Comparison of ENCODE assay signal across 9 cellular contexts in the genomic region with DNA sequence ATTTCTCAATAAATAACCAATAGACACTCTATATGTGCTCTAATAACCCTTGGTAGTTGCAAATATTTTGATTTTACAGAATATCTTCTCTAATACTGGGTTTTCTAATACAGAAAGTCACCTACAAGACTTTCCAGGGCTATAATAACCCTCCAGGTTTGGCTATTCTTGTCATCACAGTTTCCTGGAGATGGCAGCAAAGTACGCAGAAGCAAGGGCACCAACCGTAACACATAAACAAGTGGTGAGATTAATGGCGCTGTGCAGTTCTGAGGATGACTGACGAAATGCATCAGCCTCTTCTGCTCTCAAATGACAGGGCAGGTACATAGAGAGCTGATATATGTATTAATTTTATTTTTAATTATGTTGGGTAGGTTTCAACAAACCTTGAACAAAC.
DNase-seq lines count a peak whose midpoint lies in the region; ATAC-seq lines count a peak whose summit lies in the region.
"Had no signal": no experiment of that assay in that cellular context is flagged by ENCODE, and none has a peak within 500 bp of the region (broad histone marks: within the 10 kb centered on the region; RNA-seq: fewer than 3 reads in every experiment).

No MANE protein-coding gene starts in this region.

- DNase-seq in Right ventricle myocardium inferior (ENCODE audit: missing footprints) (no peak), cardiac septum (ENCODE audit: low spot score) (no peak), RPMI7951 (ENCODE audit: low read depth) (peak; percentile 16), left cardiac atrium (no peak)
- DNase-seq in stimulated activated CD4-positive, alpha-beta T cell treated with anti-CD3 and anti-CD28 coated beads, Interleukin-4, amount 100 ng/mL, for 24 hours, result no peak
- no peak for DNase-seq in stimulated activated CD4-positive, alpha-beta T cell treated with anti-CD3 and anti-CD28 coated beads, Interleukin-4, amount 100 ng/mL, for 4 hours
- DNase-seq: activated CD8-positive, alpha-beta memory T cell treated with anti-CD3 and anti-CD28 coated beads, Interleukin-2, amount 50 U/mL, for 48 hours had no signal

- intact Hi-C loops in Right ventricle myocardium inferior (cut with DNase I), result loop anchor here (5.0 kb wide), 1 partner anchor 424 kb away; no protein-coding TSS in a partner anchor
- intact Hi-C loops in cardiac septum (cut with DNase I), result loop anchor here (10.0 kb wide), 1 partner anchor 426 kb away; no protein-coding TSS in a partner anchor
- intact Hi-C loops in left cardiac atrium (cut with DNase I), result loop anchor here in 1 of 2 donors (5.0 kb wide), 1 partner anchor 424 kb away; no protein-coding TSS in a partner anchor

- ATAC-seq in Right ventricle myocardium inferior, result peak; percentile 56
- ATAC-seq in left cardiac atrium, result peak; percentile 55 to 71
- no peak for ATAC-seq in HG03159 (IDR thresholded peaks at IDR 0.05; ENCODE audit: unreplicated experiment)
- no peak for ATAC-seq in esophagus mucosa

Comparison
In these comparisons a context has a peak if more than half of its experiments do, and no peak if none do; other contexts are left out.
1. ATAC-seq: peak in Right ventricle myocardium inferior (single experiment) and left cardiac atrium (2 of 2); none in HG03159 (single experiment) and esophagus mucosa (single experiment).